ENCODE assay signal across 8 cellular contexts in genomic region chr17:31499771-31500554, GRCh38.
DNase-seq lines count a peak whose midpoint lies in the region; ATAC-seq lines count a peak whose summit lies in the region.

No MANE protein-coding gene starts in this region.

- H3K9me3 Mint-ChIP-seq in activated T-cell treated with anti-CD3 and anti-CD28 coated beads, Interleukin-2, amount 50 U/mL, for 72 hours, result no peaks in the 10 kb centered on the region

- peak overlapping the region; percentile 20 for H3K27ac ChIP-seq in right cardiac atrium (ENCODE audit: low read length)

- DNase-seq in HPDE6-E6E7 (ENCODE audit: extremely low spot score), result peak; percentile 70
- peak; percentile 66 to 67 for DNase-seq in activated T-cell treated with anti-CD3 and anti-CD28 coated beads, Interleukin-2, amount 50 U/mL, for 72 hours
- DNase-seq in right cardiac atrium, result peak in 2 of 3 donors; percentile 76 to 79
- peak; percentile 6 for DNase-seq in smooth muscle cell of the brain vasculature (ENCODE audit: low read depth, low spot score)
- no peak for DNase-seq in left colon
- no peak for DNase-seq in GM03348 (ENCODE audit: low spot score)
- DNase-seq in retina, result no peak
- no peak for DNase-seq in activated gamma-delta T cell treated with Interleukin-2 at 50 U/mL for 16 hours

- H3K4me1 ChIP-seq in right cardiac atrium (ENCODE audit: control insufficient read depth, insufficient read depth, low read length), result no peaks in the 10 kb centered on the region

- peaks cover 73% of the 10 kb centered on the region for H3K4me1 Mint-ChIP-seq in activated T-cell treated with anti-CD3 and anti-CD28 coated beads, Interleukin-2, amount 50 U/mL, for 72 hours (ENCODE audit: low read depth)

- H3K4me3 ChIP-seq in right cardiac atrium (ENCODE audit: low read length), result no peak overlapping the region

- ATAC-seq in activated T-cell treated with anti-CD3 and anti-CD28 coated beads, Interleukin-2, amount 50 U/mL, for 72 hours (replicated peaks in 1 of 2), result peak; percentile 82 to 87
- ATAC-seq in right cardiac atrium, result peak; percentile 79 to 88
- no peak for ATAC-seq in left colon

- 29% methylated on average over 11 of the region's 11 CpGs for WGBS in right cardiac atrium

- peak overlapping the region; percentile 39 to 60 for H3K4me3 Mint-ChIP-seq in activated T-cell treated with anti-CD3 and anti-CD28 coated beads, Interleukin-2, amount 50 U/mL, for 72 hours

- intact Hi-C loops in right cardiac atrium (cut with DNase I) (no loop called here), left colon (cut with DNase I, micrococcal nuclease) (no loop called here)

- no peaks in the 10 kb centered on the region for H3K27me3 ChIP-seq in right cardiac atrium (ENCODE audit: control insufficient read depth, insufficient read depth)

- H3K36me3 Mint-ChIP-seq in activated T-cell treated with anti-CD3 and anti-CD28 coated beads, Interleukin-2, amount 50 U/mL, for 72 hours (ENCODE audit: insufficient read depth in 2 of 2), result no peaks in the 10 kb centered on the region

- no peaks in the 10 kb centered on the region for H3K27me3 Mint-ChIP-seq in activated T-cell treated with anti-CD3 and anti-CD28 coated beads, Interleukin-2, amount 50 U/mL, for 72 hours (ENCODE audit: low read depth)

- H3K9me3 ChIP-seq in right cardiac atrium (ENCODE audit: control insufficient read depth, low read length), result no peaks in the 10 kb centered on the region

- peak overlapping the region; percentile 71 for H3K27ac Mint-ChIP-seq in activated T-cell treated with anti-CD3 and anti-CD28 coated beads, Interleukin-2, amount 50 U/mL, for 72 hours

Comparison
In these comparisons a context has a peak if more than half of its experiments do, and no peak if none do; other contexts are left out.
1. DNase-seq: peak in HPDE6-E6E7 (single experiment), activated T-cell treated with anti-CD3 and anti-CD28 coated beads, Interleukin-2, amount 50 U/mL, for 72 hours (2 of 2), right cardiac atrium (2 of 3) and smooth muscle cell of the brain vasculature (single experiment); none in left colon (0 of 2), GM03348 (single experiment), retina (single experiment) and activated gamma-delta T cell treated with Interleukin-2 at 50 U/mL for 16 hours (single experiment).